In the genomic region with DNA sequence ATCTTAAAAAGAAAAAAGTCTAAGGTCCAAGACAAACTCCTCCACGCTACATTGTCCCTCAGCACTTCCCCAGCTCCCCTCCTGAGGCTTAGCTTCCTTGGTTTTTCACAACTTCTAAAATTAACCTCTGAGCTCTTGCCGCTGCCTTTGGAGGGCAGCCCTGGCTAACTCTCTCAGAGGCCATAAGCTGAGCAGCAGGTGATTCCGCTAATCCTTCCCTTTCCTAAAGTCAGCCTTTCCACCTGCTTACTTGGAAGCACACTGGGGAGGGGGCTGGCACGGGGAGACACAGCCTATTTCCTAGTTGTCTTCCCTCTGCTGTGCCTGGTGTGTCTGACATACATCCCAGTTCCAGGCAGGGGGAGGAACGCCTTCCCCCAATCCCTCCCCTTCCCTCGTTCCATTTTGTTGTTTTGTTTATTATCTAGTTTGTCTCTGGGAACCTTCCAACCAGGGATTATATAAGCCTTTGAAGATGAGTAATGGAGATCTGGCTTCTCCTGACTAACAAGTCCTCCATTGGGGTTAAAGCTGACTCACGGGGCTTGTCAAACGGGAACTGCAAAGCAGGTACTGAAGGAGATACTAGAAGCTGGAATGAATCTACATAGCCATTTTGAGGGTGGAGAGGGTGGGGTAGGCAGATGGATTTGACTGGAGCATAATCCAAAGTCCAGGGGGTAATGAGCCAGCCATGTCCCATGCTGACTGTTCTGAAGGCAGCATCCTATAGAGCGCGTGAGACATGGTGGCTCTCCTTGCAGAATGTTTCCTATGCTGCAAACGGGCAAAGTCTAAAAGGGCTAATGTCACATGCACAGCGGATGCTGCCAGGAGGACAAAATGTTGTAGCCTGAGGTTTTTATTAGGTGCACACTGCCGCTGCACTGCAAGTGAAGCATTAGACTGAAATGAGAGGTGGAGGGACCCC, we compare ENCODE assay signal across 7 cellular contexts.
DNase-seq lines count a peak whose midpoint lies in the region; ATAC-seq and TF ChIP-seq lines count a peak whose summit lies in the region.

No MANE protein-coding gene starts in this region.

- no peak for TF ChIP-seq POLR2A in GM18505 (IDR thresholded peaks at IDR 0.05; ENCODE audit: borderline replicate concordance, extremely low read depth, insufficient read depth, insufficient read length)

- no peaks in the 10 kb centered on the region for H3K9me2 ChIP-seq in GM23248 (ENCODE audit: insufficient read depth)

- H3K4me3 ChIP-seq in GM23248 (no peak overlapping the region), fibroblast of pulmonary artery (replicated peaks; ENCODE audit: low read depth, low read length) (no peak overlapping the region), skin epidermis (no peak overlapping the region)

- H3K36me3 ChIP-seq in GM23248 (ENCODE audit: low read depth) = no peaks in the 10 kb centered on the region

- no peak overlapping the region for H3K4me2 ChIP-seq in GM23248 (ENCODE audit: unreplicated experiment)

- no peaks in the 10 kb centered on the region for H3K9me3 ChIP-seq in GM23248 (ENCODE audit: low read depth)

- no peak overlapping the region for H2AFZ ChIP-seq in GM23248

- WGBS in GM23248 (ENCODE audit: low coverage in 1 of 2, low lambda C conversion rate in 2 of 2, missing lambda C conversion rate in 2 of 2), 2 experiments = 49 to 56% methylated on average over 13 of the region's 13 CpGs

- H4K20me1 ChIP-seq in GM23248 (ENCODE audit: insufficient read depth) = no peaks in the 10 kb centered on the region

- no peaks in the 10 kb centered on the region for H3K27me3 ChIP-seq in GM23248 (replicated peaks; ENCODE audit: insufficient read depth)

- DNase-seq in GM23248 (peak; percentile 85), RKO (ENCODE audit: low spot score) (peak; percentile 10), fibroblast of pulmonary artery (ENCODE audit: low read depth) (peak; percentile 63)

- no peaks in the 10 kb centered on the region for H3K79me2 ChIP-seq in GM23248 (ENCODE audit: insufficient read depth)

- no peak for TF ChIP-seq CTCF in fibroblast of pulmonary artery (IDR thresholded peaks at IDR 0.05; ENCODE audit: low read length, missing control alignments)

- H3F3A ChIP-seq in GM23248 (ENCODE audit: insufficient read depth) = no peaks in the 10 kb centered on the region

- no peak overlapping the region for H3K9ac ChIP-seq in GM23248

- H3K4me1 ChIP-seq in GM23248 (ENCODE audit: insufficient read depth) = peaks cover 9% of the 10 kb centered on the region

- H3K27ac ChIP-seq in GM23248 = no peak overlapping the region
- H3K27ac ChIP-seq in skin epidermis = peak overlapping the region in 19 of 21 experiments; percentile 42 to 81 (median 64)

- in situ Hi-C loops in GM23248 (cut with MboI) = no loop called here

- ATAC-seq in GM21367 (IDR thresholded peaks at IDR 0.05; ENCODE audit: unreplicated experiment) = no peak
- no peak for ATAC-seq in GM18505 (IDR thresholded peaks at IDR 0.05; ENCODE audit: unreplicated experiment)
- no peak for ATAC-seq in HG03280 (IDR thresholded peaks at IDR 0.05; ENCODE audit: unreplicated experiment)

Comparison
In these comparisons a context has a peak if more than half of its experiments do, and no peak if none do; other contexts are left out.
1. DNase-seq: peak in every context shown above with its lines; median percentile 85 in GM23248; 63 in fibroblast of pulmonary artery; 10 in RKO.